Comparison of ENCODE assay signal across 8 cellular contexts in genomic region chr21:38985423-38986378, GRCh38.
DNase-seq lines count a peak whose midpoint lies in the region; ATAC-seq and TF ChIP-seq lines count a peak whose summit lies in the region.

No MANE protein-coding gene starts in this region.

- DNase-seq in MV-4-11 (lab: John Stamatoyannopoulos, UW) (peak; percentile 97), coronary artery (ENCODE audit: low spot score) (peak; percentile 81), upper lobe of left lung (peak in 1 of 2 donors; percentile 69), hippocampal formation (lab: John Stamatoyannopoulos, UW) (no peak), caudate nucleus (lab: John Stamatoyannopoulos, UW) (no peak)

- no peak for TF ChIP-seq POLR2A in upper lobe of left lung (IDR thresholded peaks at IDR 0.05)

- peaks cover 4% of the 10 kb centered on the region for H3K36me3 Mint-ChIP-seq in T-helper 1 cell treated with Interleukin-12 subunit alpha and Interleukin-12 subunit beta and Interleukin-4 antibody, amounts not matched to agents 30 μg/mL and 1 μg/mL, for 36 hours (ENCODE audit: low read depth)
- H3K36me3 Mint-ChIP-seq in nephron (ENCODE audit: low read depth) = no peaks in the 10 kb centered on the region

- peak overlapping the region; percentile 73 for H3K4me3 Mint-ChIP-seq in T-helper 1 cell treated with Interleukin-12 subunit alpha and Interleukin-12 subunit beta and Interleukin-4 antibody, amounts not matched to agents 30 μg/mL and 1 μg/mL, for 36 hours
- peak overlapping the region; percentile 16 to 42 (median 40) for H3K4me3 Mint-ChIP-seq in nephron

- H3K9me3 ChIP-seq in upper lobe of left lung = no peaks in the 10 kb centered on the region

- TF ChIP-seq CTCF in coronary artery (IDR thresholded peaks at IDR 0.05) = no peak
- no peak for TF ChIP-seq CTCF in nephron (IDR thresholded peaks at IDR 0.05; ENCODE audit: unreplicated experiment in 3 of 3)
- TF ChIP-seq CTCF in upper lobe of left lung (IDR thresholded peaks at IDR 0.05) = no peak

- peak in 2 of 4 donors; percentile 62 to 75 for TF ChIP-seq EP300 in upper lobe of left lung (IDR thresholded peaks at IDR 0.05)

- peaks cover 37 to 62% (median 50%) of the 10 kb centered on the region in 4 donors for H3K4me1 ChIP-seq in upper lobe of left lung

- no peaks in the 10 kb centered on the region for H3K27me3 ChIP-seq in upper lobe of left lung

- peaks cover 3% of the 10 kb centered on the region for H3K9me3 Mint-ChIP-seq in T-helper 1 cell treated with Interleukin-12 subunit alpha and Interleukin-12 subunit beta and Interleukin-4 antibody, amounts not matched to agents 30 μg/mL and 1 μg/mL, for 36 hours
- H3K9me3 Mint-ChIP-seq in nephron = no peaks in the 10 kb centered on the region

- H3K4me3 ChIP-seq in coronary artery = no peak overlapping the region
- H3K4me3 ChIP-seq in upper lobe of left lung = no peak overlapping the region

- H3K36me3 ChIP-seq in upper lobe of left lung = no peaks in the 10 kb centered on the region

- peak; percentile 90 for ATAC-seq in GM18868 (IDR thresholded peaks at IDR 0.05; ENCODE audit: unreplicated experiment)
- peak; percentile 12 to 87 for ATAC-seq in upper lobe of left lung (ENCODE audit: low FRiP score in 2 of 2)

- peak overlapping the region; percentile 91 for H3K27ac Mint-ChIP-seq in T-helper 1 cell treated with Interleukin-12 subunit alpha and Interleukin-12 subunit beta and Interleukin-4 antibody, amounts not matched to agents 30 μg/mL and 1 μg/mL, for 36 hours
- H3K27ac Mint-ChIP-seq in nephron = peak overlapping the region; percentile 64 to 85 (median 79)

- H3K27ac ChIP-seq in coronary artery = peak overlapping the region; percentile 36 to 71
- H3K27ac ChIP-seq in upper lobe of left lung = peak overlapping the region in 3 of 4 donors; percentile 42 to 69 (median 52)
- H3K27ac ChIP-seq in caudate nucleus (ENCODE audit: low read depth, low read length) = no peak overlapping the region

- peaks cover 6% of the 10 kb centered on the region for H3K27me3 Mint-ChIP-seq in T-helper 1 cell treated with Interleukin-12 subunit alpha and Interleukin-12 subunit beta and Interleukin-4 antibody, amounts not matched to agents 30 μg/mL and 1 μg/mL, for 36 hours (ENCODE audit: low read depth)
- peaks cover 9% of the 10 kb centered on the region for H3K27me3 Mint-ChIP-seq in nephron (ENCODE audit: low read depth)

- peaks cover 36% of the 10 kb centered on the region for H3K4me1 Mint-ChIP-seq in T-helper 1 cell treated with Interleukin-12 subunit alpha and Interleukin-12 subunit beta and Interleukin-4 antibody, amounts not matched to agents 30 μg/mL and 1 μg/mL, for 36 hours (ENCODE audit: low read depth)
- peaks cover 85% of the 10 kb centered on the region for H3K4me1 Mint-ChIP-seq in nephron

- WGBS in upper lobe of left lung, 2 donors = 30 to 40% methylated on average over 16 to 20 of the region's 20 CpGs

Comparison
In these comparisons a context has a peak if more than half of its experiments do, and no peak if none do; other contexts are left out.
1. DNase-seq: peak in MV-4-11 (single experiment) and coronary artery (single experiment); none in hippocampal formation (0 of 2) and caudate nucleus (0 of 61).